In the genomic region with DNA sequence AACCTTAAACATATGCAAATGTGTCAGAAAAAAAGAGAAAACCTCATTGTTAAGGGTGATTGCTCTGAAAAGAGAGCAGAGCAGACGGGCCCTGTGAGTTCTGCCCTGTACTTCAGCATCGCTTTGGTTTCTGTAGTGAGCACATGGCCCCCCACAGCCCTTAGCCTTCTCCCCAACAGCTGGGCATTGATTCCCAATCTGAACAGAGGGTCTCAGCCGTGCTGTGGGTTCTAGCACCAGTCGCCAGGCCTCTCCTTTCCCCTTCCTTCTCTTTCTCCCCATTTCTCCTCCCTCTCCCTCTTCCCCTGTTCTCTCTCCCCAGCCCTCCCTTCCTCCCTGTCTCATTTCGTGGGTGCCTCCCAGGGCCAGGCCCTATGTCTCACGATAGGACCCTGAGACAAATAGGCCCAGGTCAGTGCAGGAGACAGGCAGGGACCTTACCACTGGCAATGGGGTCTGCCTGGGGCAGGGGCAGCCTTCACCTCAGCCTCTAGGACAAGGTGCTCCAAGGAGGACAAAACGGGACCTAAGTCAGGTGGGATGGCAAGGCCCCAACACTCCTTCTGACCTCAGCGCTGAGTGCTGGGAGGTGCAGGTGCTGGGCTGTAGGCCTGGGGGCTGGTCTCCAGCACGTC, we compare ENCODE assay signal across 20 cellular contexts.
DNase-seq lines count a peak whose midpoint lies in the region; ATAC-seq, FAIRE-seq and TF ChIP-seq lines count a peak whose summit lies in the region.
"Had no signal": no experiment of that assay in that cellular context is flagged by ENCODE, and none has a peak within 500 bp of the region (broad histone marks: within the 10 kb centered on the region; RNA-seq: fewer than 3 reads in every experiment).

No MANE protein-coding gene starts in this region.

- no peak overlapping the region for H2BK5ac ChIP-seq in neuronal stem cell (ENCODE audit: low read length)

- H3K27ac Mint-ChIP-seq in activated CD8-positive, alpha-beta T cell treated with anti-CD3 and anti-CD28 coated beads, Interleukin-2, amount 10 ng/mL, durations not matched to agents 7 days and 5 days: no peak overlapping the region
- H3K27ac Mint-ChIP-seq in activated CD8-positive, alpha-beta T cell treated with anti-CD3 and anti-CD28 coated beads for 36 hours: no peak overlapping the region
- H3K27ac Mint-ChIP-seq in GM23338: 0 out of 2 replicates have a peak overlapping the region, but pooled peaks have one; percentile 37
- H3K27ac Mint-ChIP-seq: CD14-positive monocyte; CD8-positive, alpha-beta T cell had no signal

- TF ChIP-seq POLR2A in esophagus muscularis mucosa (IDR thresholded peaks at IDR 0.05; ENCODE audit: low read depth): no peak
- no peak for TF ChIP-seq POLR2A in GM12892 (IDR thresholded peaks at IDR 0.05; ENCODE audit: low read depth, low read length)

- no peaks in the 10 kb centered on the region for H3K79me1 ChIP-seq in neuronal stem cell (ENCODE audit: low read depth, low read length)

- H3K27me3 ChIP-seq in GM23338 (ENCODE audit: insufficient read depth) (no peaks in the 10 kb centered on the region), esophagus muscularis mucosa (peaks cover 0 to 8% (median 0%) of the 10 kb centered on the region in 4 donors), neuronal stem cell (ENCODE audit: control insufficient read depth in 3 of 3, insufficient read depth in 3 of 3, low read depth in 1 of 3, low read length in 3 of 3) (peaks cover 0 to 4% (median 0%) of the 10 kb centered on the region in 3 experiments), MM.1S (replicated peaks; ENCODE audit: insufficient read depth, low read length) (peaks cover 74% of the 10 kb centered on the region)

- H3K4me3 Mint-ChIP-seq in activated CD8-positive, alpha-beta T cell treated with anti-CD3 and anti-CD28 coated beads, Interleukin-2, amount 10 ng/mL, durations not matched to agents 7 days and 5 days: no peak overlapping the region
- no peak overlapping the region for H3K4me3 Mint-ChIP-seq in activated CD8-positive, alpha-beta T cell treated with anti-CD3 and anti-CD28 coated beads for 36 hours
- no peak overlapping the region for H3K4me3 Mint-ChIP-seq in GM23338
- H3K4me3 Mint-ChIP-seq: CD14-positive monocyte; CD8-positive, alpha-beta T cell had no signal

- TF ChIP-seq CTCF in activated CD8-positive, alpha-beta T cell treated with anti-CD3 and anti-CD28 coated beads for 36 hours (IDR thresholded peaks at IDR 0.05): no peak
- no peak for TF ChIP-seq CTCF in GM23338 (conservative IDR thresholded peaks at IDR 0.05; ENCODE audit: low read depth in 2 of 2)
- no peak for TF ChIP-seq CTCF in esophagus muscularis mucosa (IDR thresholded peaks at IDR 0.05)
- TF ChIP-seq CTCF in MM.1S (IDR thresholded peaks at IDR 0.05; ENCODE audit: low read length): no peak

- no peaks in the 10 kb centered on the region for H3K9me2 ChIP-seq in GM23338 (ENCODE audit: insufficient read depth)
- H3K9me2 ChIP-seq in MM.1S (replicated peaks; ENCODE audit: insufficient read depth, low read length): no peaks in the 10 kb centered on the region

- no peak overlapping the region for H3K9ac ChIP-seq in neuronal stem cell (ENCODE audit: low read depth, low read length, poor library complexity)
- H3K9ac ChIP-seq in MM.1S (ENCODE audit: low read length): no peak overlapping the region

- H2BK12ac ChIP-seq in neuronal stem cell (ENCODE audit: low read length): no peak overlapping the region

- H3K14ac ChIP-seq in neuronal stem cell (ENCODE audit: low read length): no peak overlapping the region

- no peak for FAIRE-seq in GM12892 (lab: Jason Lieb, UNC)
- FAIRE-seq: D721Med, G401.6, GM12891, H54 had no signal

- intact Hi-C loops in activated CD8-positive, alpha-beta T cell treated with anti-CD3 and anti-CD28 coated beads for 36 hours (cut with micrococcal nuclease): no loop called here
- intact Hi-C loops in esophagus muscularis mucosa (cut with DNase I): no loop called here

- H3K9me3 Mint-ChIP-seq in activated CD8-positive, alpha-beta T cell treated with anti-CD3 and anti-CD28 coated beads, Interleukin-2, amount 10 ng/mL, durations not matched to agents 7 days and 5 days (ENCODE audit: insufficient read depth): no peaks in the 10 kb centered on the region
- H3K9me3 Mint-ChIP-seq in activated CD8-positive, alpha-beta T cell treated with anti-CD3 and anti-CD28 coated beads for 36 hours: no peaks in the 10 kb centered on the region
- H3K9me3 Mint-ChIP-seq in GM23338: no peaks in the 10 kb centered on the region
- H3K9me3 Mint-ChIP-seq: CD14-positive monocyte; CD8-positive, alpha-beta T cell had no signal

- peak overlapping the region; percentile 77 for H3K18ac ChIP-seq in neuronal stem cell (ENCODE audit: low read length)

- no peak overlapping the region for H3K23ac ChIP-seq in neuronal stem cell (ENCODE audit: low read depth, low read length, poor library complexity)

- H3F3A ChIP-seq in GM23338 (replicated peaks; ENCODE audit: low read depth): no peaks in the 10 kb centered on the region
- no peaks in the 10 kb centered on the region for H3F3A ChIP-seq in MM.1S (ENCODE audit: insufficient read depth, low read length)

- H3K36me3 Mint-ChIP-seq in activated CD8-positive, alpha-beta T cell treated with anti-CD3 and anti-CD28 coated beads, Interleukin-2, amount 10 ng/mL, durations not matched to agents 7 days and 5 days (ENCODE audit: low read depth): no peaks in the 10 kb centered on the region
- no peaks in the 10 kb centered on the region for H3K36me3 Mint-ChIP-seq in activated CD8-positive, alpha-beta T cell treated with anti-CD3 and anti-CD28 coated beads for 36 hours (ENCODE audit: low read depth)
- no peaks in the 10 kb centered on the region for H3K36me3 Mint-ChIP-seq in GM23338 (ENCODE audit: low read depth)
- H3K36me3 Mint-ChIP-seq: CD14-positive monocyte; CD8-positive, alpha-beta T cell had no signal

- H3K4ac ChIP-seq in neuronal stem cell (ENCODE audit: low read length): no peak overlapping the region

- no peak for ATAC-seq in activated CD8-positive, alpha-beta T cell treated with anti-CD3 and anti-CD28 coated beads, Interleukin-2, amount 10 ng/mL, durations not matched to agents 7 days and 5 days
- ATAC-seq in activated CD8-positive, alpha-beta T cell treated with anti-CD3 and anti-CD28 coated beads for 36 hours: no peak
- peak; percentile 16 for ATAC-seq in GM23338
- ATAC-seq: CD8-positive, alpha-beta T cell had no signal

- no peak overlapping the region for H2BK120ac ChIP-seq in neuronal stem cell (ENCODE audit: low read depth, low read length)

- no peaks in the 10 kb centered on the region for H3K79me2 ChIP-seq in GM23338 (replicated peaks; ENCODE audit: insufficient read depth)
- H3K79me2 ChIP-seq in MM.1S (ENCODE audit: low read length): no peaks in the 10 kb centered on the region

- peak; percentile 12 for DNase-seq in activated CD8-positive, alpha-beta T cell treated with anti-CD3 and anti-CD28 coated beads, Interleukin-2, amount 10 ng/mL, durations not matched to agents 7 days and 5 days
- no peak for DNase-seq in activated CD8-positive, alpha-beta T cell treated with anti-CD3 and anti-CD28 coated beads for 36 hours
- no peak for DNase-seq in GM23338 (ENCODE audit: low spot score)
- DNase-seq in esophagus muscularis mucosa (ENCODE audit: extremely low spot score): peak; percentile 82
- no peak for DNase-seq in neuronal stem cell (ENCODE audit: low spot score)
- no peak for DNase-seq in activated T-cell treated with anti-CD3 and anti-CD28 coated beads, Interleukin-2, amount 50 U/mL, for 1 hour
- no peak for DNase-seq in GM12892 (ENCODE audit: insufficient read length)
- no peak for DNase-seq in MM.1S
- DNase-seq: CD8-positive, alpha-beta T cell; COR-L47; DMS153; DMS79 treated with DMSO at 0.1 percent for 48 hours; EL; IMR-90 had no signal

- 93% methylated on average over 9 of the region's 9 CpGs for WGBS in esophagus muscularis mucosa
- no CpG with 5 or more reads among the region's 9 CpGs for WGBS in neuronal stem cell (ENCODE audit: extremely low coverage in 2 of 2, insufficient read length in 2 of 2, insufficient replicate concordance in 1 of 2), 2 donors

- H4K91ac ChIP-seq in neuronal stem cell (ENCODE audit: low read depth, low read length, poor library complexity): no peak overlapping the region

- H3K4me1 Mint-ChIP-seq in activated CD8-positive, alpha-beta T cell treated with anti-CD3 and anti-CD28 coated beads, Interleukin-2, amount 10 ng/mL, durations not matched to agents 7 days and 5 days (ENCODE audit: low read depth): no peaks in the 10 kb centered on the region
- H3K4me1 Mint-ChIP-seq in activated CD8-positive, alpha-beta T cell treated with anti-CD3 and anti-CD28 coated beads for 36 hours (ENCODE audit: low read depth): no peaks in the 10 kb centered on the region
- H3K4me1 Mint-ChIP-seq in GM23338: peaks cover 23% of the 10 kb centered on the region
- H3K4me1 Mint-ChIP-seq: CD14-positive monocyte had no signal

- no peak overlapping the region for H3K4me3 ChIP-seq in GM23338
- H3K4me3 ChIP-seq in esophagus muscularis mucosa: no peak overlapping the region
- H3K4me3 ChIP-seq in neuronal stem cell (ENCODE audit: low read length in 2 of 2): no peak overlapping the region
- no peak overlapping the region for H3K4me3 ChIP-seq in MM.1S (ENCODE audit: low read length)

- no peak overlapping the region for H4K8ac ChIP-seq in neuronal stem cell (ENCODE audit: low read depth, low read length)

- POLR2A ChIA-PET in activated CD8-positive, alpha-beta T cell treated with anti-CD3 and anti-CD28 coated beads, Interleukin-2, amount 10 ng/mL, durations not matched to agents 7 days and 5 days (lab: Charles Lee): no interaction called here
- POLR2A ChIA-PET in activated CD8-positive, alpha-beta T cell treated with anti-CD3 and anti-CD28 coated beads for 36 hours (lab: Charles Lee): no interaction called here

- no peaks in the 10 kb centered on the region for H3K9me3 ChIP-seq in esophagus muscularis mucosa
- H3K9me3 ChIP-seq in neuronal stem cell (replicated peaks in 1 of 2; ENCODE audit: control insufficient read depth in 2 of 2, insufficient read depth in 1 of 2, low read depth in 1 of 2, low read length in 2 of 2): no peaks in the 10 kb centered on the region
- H3K9me3 ChIP-seq in MM.1S (replicated peaks; ENCODE audit: insufficient read depth, low read length): no peaks in the 10 kb centered on the region

- CTCF ChIA-PET in activated CD8-positive, alpha-beta T cell treated with anti-CD3 and anti-CD28 coated beads, Interleukin-2, amount 10 ng/mL, durations not matched to agents 7 days and 5 days (lab: Charles Lee): no interaction called here
- CTCF ChIA-PET in activated CD8-positive, alpha-beta T cell treated with anti-CD3 and anti-CD28 coated beads for 36 hours (lab: Charles Lee): interaction anchor here (0.6 kb wide), 1 partner anchor 13 kb away, joined by 3 read pairs; no protein-coding TSS in a partner anchor

- no peaks in the 10 kb centered on the region for H3K36me3 ChIP-seq in GM23338 (ENCODE audit: insufficient read depth)
- no peaks in the 10 kb centered on the region for H3K36me3 ChIP-seq in esophagus muscularis mucosa
- no peaks in the 10 kb centered on the region for H3K36me3 ChIP-seq in neuronal stem cell (replicated peaks in 1 of 2; ENCODE audit: control insufficient read depth in 2 of 2, insufficient read depth in 2 of 2, low read length in 2 of 2)
- H3K36me3 ChIP-seq in MM.1S (replicated peaks; ENCODE audit: insufficient read depth, low read length): no peaks in the 10 kb centered on the region

- peak overlapping the region; percentile 58 for H2AK5ac ChIP-seq in neuronal stem cell (ENCODE audit: low read depth, low read length)

- H3K4me1 ChIP-seq in GM23338 (ENCODE audit: insufficient read depth) (peaks cover 9% of the 10 kb centered on the region; the same call in 1 of the 2 replicates), esophagus muscularis mucosa (peaks cover 0 to 23% (median 0%) of the 10 kb centered on the region in 4 donors), neuronal stem cell (ENCODE audit: control insufficient read depth in 2 of 2, insufficient read depth in 1 of 2, low read depth in 1 of 2, low read length in 2 of 2) (peaks cover 4 to 5% of the 10 kb centered on the region in 2 donors), MM.1S (ENCODE audit: low read length) (no peaks in the 10 kb centered on the region)

- no peak for TF ChIP-seq EP300 in esophagus muscularis mucosa (IDR thresholded peaks at IDR 0.05)

- H3K4me2 ChIP-seq in GM23338 (no peak overlapping the region), neuronal stem cell (ENCODE audit: insufficient read depth, low read length, poor library complexity, severe bottlenecking) (no peak overlapping the region), MM.1S (ENCODE audit: low read depth, low read length) (no peak overlapping the region)

- H2BK15ac ChIP-seq in neuronal stem cell (ENCODE audit: low read length): no peak overlapping the region

- no peaks in the 10 kb centered on the region for H3K27me3 Mint-ChIP-seq in activated CD8-positive, alpha-beta T cell treated with anti-CD3 and anti-CD28 coated beads, Interleukin-2, amount 10 ng/mL, durations not matched to agents 7 days and 5 days (ENCODE audit: low read depth)
- no peaks in the 10 kb centered on the region for H3K27me3 Mint-ChIP-seq in activated CD8-positive, alpha-beta T cell treated with anti-CD3 and anti-CD28 coated beads for 36 hours
- peaks cover 2% of the 10 kb centered on the region for H3K27me3 Mint-ChIP-seq in GM23338 (ENCODE audit: insufficient read depth, low read depth, poor library complexity)

- no peak overlapping the region for H3K27ac ChIP-seq in GM23338 (ENCODE audit: low read depth)
- no peak overlapping the region for H3K27ac ChIP-seq in esophagus muscularis mucosa (replicated peaks in 1 of 4)
- H3K27ac ChIP-seq in neuronal stem cell (replicated peaks; ENCODE audit: low read length): no peak overlapping the region
- no peak overlapping the region for H3K27ac ChIP-seq in MM.1S (ENCODE audit: low read length)
- H3K27ac ChIP-seq: 22Rv1 had no signal

- H2AFZ ChIP-seq in GM23338 (no peak overlapping the region), neuronal stem cell (ENCODE audit: low read length) (no peak overlapping the region), MM.1S (ENCODE audit: low read length) (no peak overlapping the region)

- no peaks in the 10 kb centered on the region for H4K20me1 ChIP-seq in GM23338 (replicated peaks; ENCODE audit: insufficient read depth)
- H4K20me1 ChIP-seq in MM.1S (ENCODE audit: insufficient read depth, low read length): no peaks in the 10 kb centered on the region

Comparison
In these comparisons a context has a peak if more than half of its experiments do, and no peak if none do; other contexts are left out.
1. DNase-seq: peak in activated CD8-positive, alpha-beta T cell treated with anti-CD3 and anti-CD28 coated beads, Interleukin-2, amount 10 ng/mL, durations not matched to agents 7 days and 5 days (single experiment) and esophagus muscularis mucosa (single experiment); none in activated CD8-positive, alpha-beta T cell treated with anti-CD3 and anti-CD28 coated beads for 36 hours (single experiment), GM23338 (single experiment), neuronal stem cell (single experiment), activated T-cell treated with anti-CD3 and anti-CD28 coated beads, Interleukin-2, amount 50 U/mL, for 1 hour (single experiment), GM12892 (single experiment) and MM.1S (single experiment).